In the genomic region with DNA sequence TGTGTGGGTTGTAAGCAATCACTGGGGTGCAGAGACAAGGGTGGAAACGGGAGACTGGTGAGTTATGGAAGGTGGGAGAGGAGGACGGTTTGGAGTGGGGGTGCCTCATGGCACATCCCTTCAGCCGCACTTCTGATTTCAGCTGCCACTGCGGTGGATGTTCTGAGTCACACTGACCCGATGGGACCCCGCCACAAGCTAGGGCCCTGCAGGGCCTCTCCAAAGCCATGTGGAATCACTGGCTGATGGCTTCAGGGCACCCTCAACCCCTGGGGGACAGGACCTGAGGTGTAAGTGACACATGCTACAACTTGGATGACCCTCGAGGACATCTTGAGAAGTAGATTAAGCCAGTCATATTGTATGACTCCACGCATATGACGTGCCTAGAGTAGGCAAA, we compare ENCODE assay signal across 1 cellular context.
TF ChIP-seq lines count a peak whose summit lies in the region.

No MANE protein-coding gene starts in this region.

TF ChIP-seq in IMR-90, 13 proteins besides CTCF, POLR2A, EP300 and RAD21 (continued from another document):
- TF ChIP-seq ELK1 (IDR thresholded peaks at IDR 0.05; ENCODE audit: borderline replicate concordance, low read depth, low read length) (no peak), CHD1 (IDR thresholded peaks at IDR 0.05; ENCODE audit: low read depth, low read length) (no peak), CEBPB (IDR thresholded peaks at IDR 0.05; ENCODE audit: low read depth, low read length) (no peak), MXI1 (IDR thresholded peaks at IDR 0.05; ENCODE audit: borderline replicate concordance, low read depth, low read length) (no peak), SMC3 (IDR thresholded peaks at IDR 0.05; ENCODE audit: low read depth, low read length) (no peak), NFE2L2 (IDR thresholded peaks at IDR 0.05; ENCODE audit: low read depth, low read length) (no peak)
